1 cellular context compared by ENCODE assay signal in genomic region chr1:94463056-94463764, GRCh38.
TF ChIP-seq lines count a peak whose summit lies in the region.

No MANE protein-coding gene starts in this region.

TF ChIP-seq in WTC11, 78 proteins besides CTCF, POLR2A, EP300 and RAD21 (continued from another document):
- no peak for TF ChIP-seq ZNF232 (CRISPR knock-in tag; IDR thresholded peaks at IDR 0.05)
